ENCODE assay signal across 1 cellular context in the genomic region with DNA sequence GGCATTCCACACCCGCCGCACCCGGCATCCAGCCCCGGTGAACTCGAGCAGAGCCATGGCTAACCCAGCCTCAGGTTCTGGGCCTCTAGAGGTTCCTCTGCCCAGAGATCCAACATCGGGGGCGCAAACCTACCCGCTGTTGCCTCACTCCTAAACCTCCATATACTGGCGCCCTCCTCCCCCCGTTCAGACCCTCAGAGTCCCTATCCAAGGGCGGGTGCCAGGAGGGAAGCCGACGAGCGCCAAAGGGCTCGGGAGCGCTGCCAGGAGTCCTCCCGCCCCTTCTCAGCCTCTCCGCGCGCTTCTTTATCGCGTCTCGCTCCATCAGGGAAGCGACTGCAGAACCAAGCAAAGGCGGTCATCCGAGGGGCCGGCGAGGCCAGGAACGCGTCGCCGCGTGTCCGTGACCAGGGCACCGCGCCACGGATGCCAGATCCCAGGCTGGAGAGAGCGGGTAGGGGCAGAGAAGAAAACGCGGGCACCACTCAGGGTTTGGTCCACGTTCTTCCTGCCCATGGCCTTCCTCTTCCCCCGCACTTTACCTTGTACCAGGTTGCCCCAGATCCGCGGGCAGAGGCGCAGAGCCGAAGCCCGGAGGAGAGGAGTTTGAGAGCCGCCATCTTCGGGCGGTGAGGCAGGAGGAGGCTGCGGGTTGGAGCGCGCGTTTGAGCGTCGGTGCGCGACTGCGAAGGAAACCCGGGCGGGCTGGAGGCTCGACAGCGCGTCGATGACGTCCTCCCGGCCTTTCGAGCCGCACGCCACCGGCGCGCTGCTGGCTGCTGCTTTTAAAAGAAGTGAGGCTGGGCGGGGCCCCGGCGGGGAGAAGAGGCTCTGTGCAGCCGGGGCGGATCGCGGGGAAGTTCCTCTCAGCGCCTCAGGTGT.
TF ChIP-seq lines count a peak whose summit lies in the region.

A gene (minus strand): TSS at position 687 of the 882 bp plus-strand sequence. CDS start 67 bp downstream, at position 620.

TF ChIP-seq in IMR-90, 13 proteins besides CTCF, POLR2A, EP300 and RAD21:
- TF ChIP-seq MAZ (IDR thresholded peaks at IDR 0.05; ENCODE audit: borderline replicate concordance, low read depth, low read length) (peak; percentile 60; the same call in 1 of the 2 replicates), MAFK (IDR thresholded peaks at IDR 0.05; ENCODE audit: low read depth, low read length) (no peak), FOS (IDR thresholded peaks at IDR 0.05; ENCODE audit: low read depth, low read length) (no peak), MXI1 (IDR thresholded peaks at IDR 0.05; ENCODE audit: borderline replicate concordance, low read depth, low read length) (peak; percentile 45; the same call in 1 of the 2 replicates), CHD1 (IDR thresholded peaks at IDR 0.05; ENCODE audit: low read depth, low read length) (no peak), BHLHE40 (IDR thresholded peaks at IDR 0.05; ENCODE audit: low read depth, low read length) (peak; percentile 69)
TF ChIP-seq in IMR-90: peak in this region for 3.
